Comparison of ENCODE assay signal across 17 cellular contexts in the genomic region with DNA sequence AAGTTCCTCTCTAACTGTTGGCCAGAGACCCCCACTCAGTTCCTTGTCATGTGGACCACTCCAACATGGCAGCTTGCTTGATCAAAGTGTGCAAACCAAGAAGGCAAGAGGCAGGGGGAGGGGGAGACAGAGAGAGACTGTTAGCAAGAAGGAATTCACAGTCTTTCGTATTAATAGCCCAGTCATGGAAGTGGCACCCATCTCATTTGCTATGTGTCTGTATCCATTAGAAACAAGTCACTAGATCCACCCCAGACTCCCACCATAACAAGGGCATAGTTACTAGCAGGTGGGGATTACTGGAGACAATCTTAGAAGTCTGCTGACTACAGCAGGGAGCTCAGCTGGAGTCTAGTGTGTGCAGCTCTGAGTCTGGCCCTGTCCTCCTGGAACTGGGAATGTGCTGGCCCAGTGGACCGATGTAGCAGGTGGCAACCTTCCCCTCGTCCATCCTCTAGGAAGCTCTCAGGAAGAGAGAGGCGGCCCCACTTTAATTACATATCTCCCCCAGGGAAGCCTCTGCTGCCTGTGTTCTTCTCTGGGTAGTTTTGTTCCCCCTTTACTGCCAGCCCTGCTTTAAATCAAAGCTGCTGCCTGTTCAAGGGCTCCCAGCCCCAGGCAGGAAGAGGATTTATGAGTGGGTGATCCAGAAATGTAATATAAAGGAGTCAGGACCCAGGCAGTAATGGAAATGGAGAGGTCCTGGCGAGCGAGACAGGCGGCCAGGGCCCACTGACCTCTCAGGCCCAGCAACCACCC.
"Had no signal": no experiment of that assay in that cellular context is flagged by ENCODE, and none has a peak within 500 bp of the region (broad histone marks: within the 10 kb centered on the region; RNA-seq: fewer than 3 reads in every experiment).

No MANE protein-coding gene starts in this region.

- H3K27ac Mint-ChIP-seq: activated B cell treated with CpG ODN at 0.5 μM for 24 hours; activated CD4-positive, alpha-beta T cell treated with anti-CD3 and anti-CD28 coated beads, Interleukin-2, amount 10 ng/mL, durations not matched to agents 24 days and 14 days; activated T-helper 1 cell treated with anti-CD3 and anti-CD28 coated beads, Interleukin-12 subunit alpha, Interleukin-12 subunit beta, Interleukin-2, Interleukin-4 antibody, amounts not matched to agents 30 ng/mL and 10 ng/mL and 1 ng/mL, durations not matched to agents 14 hours and 24 hours and 36 hours; memory B cell; stimulated activated naive CD8-positive, alpha-beta T cell treated with anti-CD3 and anti-CD28 coated beads, Interleukin-15, Interleukin-2, amounts not matched to agents 100 ng/mL and 50 ng/mL, for 24 hours had no signal

- H3K36me3 Mint-ChIP-seq: memory B cell had no signal

- H3K27me3 Mint-ChIP-seq: stimulated activated naive CD8-positive, alpha-beta T cell treated with anti-CD3 and anti-CD28 coated beads, Interleukin-15, Interleukin-2, amounts not matched to agents 100 ng/mL and 50 ng/mL, for 24 hours had no signal

- H3K27me3 ChIP-seq: gastroesophageal sphincter had no signal

- H3K4me3 ChIP-seq: gastroesophageal sphincter, heart right ventricle, suprapubic skin had no signal

- FAIRE-seq: TTC549 had no signal

- DNase-seq: activated B cell treated with CpG ODN at 0.5 μM for 24 hours; activated CD4-positive, alpha-beta T cell treated with anti-CD3 and anti-CD28 coated beads, Interleukin-2, amount 10 ng/mL, durations not matched to agents 24 days and 14 days; activated naive CD4-positive, alpha-beta T cell treated with Interleukin-2 at 50 U/mL for 16 hours; anterior cingulate cortex; cerebellar nuclear complex; effector memory CD4-positive, alpha-beta T cell; heart right ventricle; left colon; right cardiac atrium; SW 1271; trophoblast cell had no signal

- H3K36me3 ChIP-seq: gastroesophageal sphincter, heart right ventricle, suprapubic skin had no signal

- H3K4me1 ChIP-seq: gastroesophageal sphincter, heart right ventricle, suprapubic skin had no signal

- H3K4me1 Mint-ChIP-seq: activated B cell treated with CpG ODN at 0.5 μM for 24 hours, memory B cell had no signal

- H3K9me3 ChIP-seq: gastroesophageal sphincter, heart right ventricle, suprapubic skin had no signal

- H3K4me3 Mint-ChIP-seq: activated B cell treated with CpG ODN at 0.5 μM for 24 hours; activated CD4-positive, alpha-beta T cell treated with anti-CD3 and anti-CD28 coated beads, Interleukin-2, amount 10 ng/mL, durations not matched to agents 24 days and 14 days; activated T-helper 1 cell treated with anti-CD3 and anti-CD28 coated beads, Interleukin-12 subunit alpha, Interleukin-12 subunit beta, Interleukin-2, Interleukin-4 antibody, amounts not matched to agents 30 ng/mL and 10 ng/mL and 1 ng/mL, durations not matched to agents 14 hours and 24 hours and 36 hours; memory B cell; stimulated activated naive CD8-positive, alpha-beta T cell treated with anti-CD3 and anti-CD28 coated beads, Interleukin-15, Interleukin-2, amounts not matched to agents 100 ng/mL and 50 ng/mL, for 24 hours had no signal

- H3K9me3 Mint-ChIP-seq: activated B cell treated with CpG ODN at 0.5 μM for 24 hours; activated CD4-positive, alpha-beta T cell treated with anti-CD3 and anti-CD28 coated beads, Interleukin-2, amount 10 ng/mL, durations not matched to agents 24 days and 14 days; activated T-helper 1 cell treated with anti-CD3 and anti-CD28 coated beads, Interleukin-12 subunit alpha, Interleukin-12 subunit beta, Interleukin-2, Interleukin-4 antibody, amounts not matched to agents 30 ng/mL and 10 ng/mL and 1 ng/mL, durations not matched to agents 14 hours and 24 hours and 36 hours; stimulated activated naive CD8-positive, alpha-beta T cell treated with anti-CD3 and anti-CD28 coated beads, Interleukin-15, Interleukin-2, amounts not matched to agents 100 ng/mL and 50 ng/mL, for 24 hours had no signal

- H3K27ac ChIP-seq: gastroesophageal sphincter, heart right ventricle, suprapubic skin had no signal

- ATAC-seq: gastroesophageal sphincter, heart right ventricle, left colon, right cardiac atrium had no signal
